In the genomic region with DNA sequence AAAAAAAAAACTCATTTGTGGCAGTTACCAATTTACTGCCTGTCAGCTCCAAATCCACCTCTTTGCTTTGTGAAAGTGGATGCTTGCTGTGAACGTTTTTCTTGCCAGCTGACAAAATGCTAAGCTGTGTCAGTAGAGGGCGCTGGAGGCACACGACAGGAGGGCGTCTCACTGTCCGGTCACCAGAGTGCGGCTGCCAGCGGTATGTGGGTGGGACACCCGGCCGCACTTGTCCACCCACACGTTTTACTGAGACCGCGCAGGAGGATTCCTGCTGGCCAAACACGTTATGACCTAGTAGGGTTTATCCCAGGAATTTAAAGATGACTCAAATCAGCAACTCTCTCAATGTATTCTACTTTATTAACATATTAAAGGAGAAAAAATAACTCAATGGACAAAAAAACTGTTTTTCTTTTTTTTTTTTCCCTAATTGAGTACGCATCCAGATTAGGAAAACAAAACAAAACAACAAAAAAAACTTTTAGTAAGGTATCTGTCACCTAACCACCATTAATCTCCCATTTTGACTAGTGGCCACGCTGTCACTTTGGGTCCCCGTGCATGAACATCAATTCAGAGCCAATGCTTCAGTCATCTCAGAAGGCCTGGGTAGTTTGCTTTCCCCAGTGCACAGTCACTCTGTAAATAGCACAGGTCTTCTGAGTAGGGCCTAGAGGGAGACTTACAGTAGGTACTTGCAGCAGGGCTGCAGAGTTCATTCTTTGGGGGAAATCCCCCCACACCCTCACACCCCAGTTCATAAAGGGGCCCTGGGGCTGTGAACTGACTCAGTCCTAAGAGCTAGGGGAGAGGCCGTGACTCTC, we compare ENCODE assay signal across 8 cellular contexts.
DNase-seq lines count a peak whose midpoint lies in the region; ATAC-seq and TF ChIP-seq lines count a peak whose summit lies in the region.

No MANE protein-coding gene starts in this region.

- peak; percentile 96 for TF ChIP-seq CTCF in AG09309 (IDR thresholded peaks at IDR 0.05; ENCODE audit: control insufficient read depth, insufficient read depth, low read depth, low read length, missing control alignments)
- peak; percentile 84 for TF ChIP-seq CTCF in WI38 (IDR thresholded peaks at IDR 0.05; ENCODE audit: low read depth, low read length)

- in situ Hi-C loops in T47D (cut with HindIII; ENCODE audit: low pct_unique_long_range_greater_than_20kb, low sequenced_read_pairs), result no loop called here

- H3K4me3 ChIP-seq in AG09309 (ENCODE audit: control insufficient read depth, low read depth, low read length) (no peak overlapping the region), WI38 (ENCODE audit: low read depth, low read length) (no peak overlapping the region)

- ATAC-seq in GM18867 (IDR thresholded peaks at IDR 0.05; ENCODE audit: unreplicated experiment) (peak; percentile 79), HG03066 (IDR thresholded peaks at IDR 0.05; ENCODE audit: low read depth, unreplicated experiment) (peak; percentile 82)

- DNase-seq in AG09309 (ENCODE audit: low read depth), result peak; percentile 88
- DNase-seq in NCI-H2196 (lab: John Stamatoyannopoulos, UW; ENCODE audit: unreplicated experiment), result peak; percentile 95
- peak; percentile 82 to 96 for DNase-seq in T47D (ENCODE audit: low read depth in 1 of 2, low spot score in 1 of 2)
- peak; percentile 91 for DNase-seq in inferior parietal cortex (ENCODE audit: extremely low spot score)
- DNase-seq in stimulated activated CD4-positive, alpha-beta T cell treated with anti-CD3 and anti-CD28 coated beads, Interleukin-1b, Interleukin-23, amount 100 ng/mL, for 1 hour (ENCODE audit: low read depth in 2 of 2), result peak; percentile 50 to 58
